Comparison of ENCODE assay signal across 30 cellular contexts in genomic region chr9:82563841-82564240, GRCh38.
"Had no signal": no experiment of that assay in that cellular context is flagged by ENCODE, and none has a peak within 500 bp of the region (broad histone marks: within the 10 kb centered on the region; RNA-seq: fewer than 3 reads in every experiment).

No MANE protein-coding gene starts in this region.

- DNase-seq: Karpas-422, MG63, MM.1S, NCI-H1048, NCI-H1092, NCI-H1092 treated with DMSO at 0.1 percent for 48 hours, NCI-H1105, NCI-H1105 treated with DMSO at 0.1 percent for 48 hours, NCI-H1417, NCI-H1417 treated with DMSO at 0.1 percent for 48 hours, NCI-H1436, NCI-H1436 treated with DMSO at 0.1 percent for 48 hours, NCI-H146, NCI-H1694, NCI-H1694 treated with DMSO at 0.1 percent for 48 hours, NCI-H187, NCI-H187 treated with DMSO at 0.1 percent for 48 hours, NCI-H1930, NCI-H2029, NCI-H2081, NCI-H2081 treated with DMSO at 0.1 percent for 48 hours, NCI-H2107, NCI-H2171, NCI-H2171 treated with DMSO at 0.1 percent for 48 hours, NCI-H2227 treated with DMSO at 0.1 percent for 48 hours, NCI-H226, NCI-H446, NCI-H446 treated with DMSO at 0.1 percent for 48 hours, NCI-H510A, NCI-H510A treated with DMSO at 0.1 percent for 48 hours had no signal

- H3K27me3 ChIP-seq: MG63 had no signal

- H3K4me3 ChIP-seq: MG63 had no signal

- H3K36me3 ChIP-seq: MG63 had no signal

- H3K9me3 ChIP-seq: MG63 had no signal
